17 cellular contexts compared by ENCODE assay signal in genomic region chr4:47471591-47471990, GRCh38. TPM values are rescaled to one million over a fixed set of nuclear protein-coding genes. Genes with fewer than 3 reads are reported as not detected.
DNase-seq lines count a peak whose midpoint lies in the region; ATAC-seq, FAIRE-seq and TF ChIP-seq lines count a peak whose summit lies in the region.
"Had no signal": no experiment of that assay in that cellular context is flagged by ENCODE, and none has a peak within 500 bp of the region (broad histone marks: within the 10 kb centered on the region; RNA-seq: fewer than 3 reads in every experiment).

No MANE protein-coding gene starts in this region.

- peak overlapping the region; percentile 66 for H2AFZ ChIP-seq in HCT116 (ENCODE audit: low read depth, low read length, poor library complexity, severe bottlenecking)

- no peaks in the 10 kb centered on the region for H3K79me2 ChIP-seq in HCT116 (ENCODE audit: insufficient read depth, low read length)

- POLR2A ChIA-PET in HCT116 (lab: Charles Lee) (interaction anchor here (1.2 kb wide), 1 partner anchor 13 kb away, joined by 5 read pairs; the partner anchor contains the start of gene ATP10D), WTC11 (lab: Charles Lee) (no interaction called here)

- H3K9me2 ChIP-seq in HCT116 (ENCODE audit: insufficient read depth): no peaks in the 10 kb centered on the region

- H3K4me3 ChIP-seq in HCT116 (replicated peaks in 1 of 2; ENCODE audit: low read depth in 1 of 2, low read length in 2 of 2) (no peak overlapping the region), pancreas (no peak overlapping the region)
- H3K4me3 ChIP-seq: A549 had no signal

- WGBS in pancreas, 2 donors: 57 to 63% methylated on average over 2 of the region's 2 CpGs

- TF ChIP-seq CTCF in HCT116 (IDR thresholded peaks at IDR 0.05 in 2 of 3, conservative IDR thresholded peaks at IDR 0.05 in 1 of 3; ENCODE audit: borderline replicate concordance in 1 of 3, insufficient read depth in 1 of 3, low read depth in 2 of 3, low read length in 2 of 3) (no peak), WTC11 (IDR thresholded peaks at IDR 0.05) (no peak), pancreas (IDR thresholded peaks at IDR 0.05) (no peak)

- H3K9me3 ChIP-seq in HCT116 (ENCODE audit: control insufficient read depth in 1 of 2, insufficient read depth in 1 of 2, low read depth in 1 of 2, low read length in 2 of 2) (no peaks in the 10 kb centered on the region), pancreas (no peaks in the 10 kb centered on the region)
- H3K9me3 ChIP-seq: A549 had no signal

- no peak overlapping the region for H3K9ac ChIP-seq in HCT116 (ENCODE audit: low read length)

- H3K27me3 ChIP-seq in HCT116 (ENCODE audit: insufficient read depth, low read length) (no peaks in the 10 kb centered on the region), pancreas (no peaks in the 10 kb centered on the region)

- RAD21 ChIA-PET in HCT116 (lab: Charles Lee; ENCODE audit: low non-redundant PET in 1 of 2, low total read pairs in 2 of 2, uncharacterized antibody in 2 of 2, unreplicated experiment in 2 of 2): no interaction called here

- FAIRE-seq in GM18507 (lab: Jason Lieb, UNC) (peak; percentile 18), pancreas (lab: Jason Lieb, UNC) (no peak)
- FAIRE-seq: A549, H54, HTR-8/SVneo had no signal

- no peak for TF ChIP-seq RAD21 in HCT116 (IDR thresholded peaks at IDR 0.05; ENCODE audit: low read depth)

- no peak for TF ChIP-seq POLR2A in HCT116 (IDR thresholded peaks at IDR 0.05; ENCODE audit: borderline replicate concordance, extremely low read depth, insufficient read depth, insufficient read length)

- H3K4me1 Mint-ChIP-seq in WTC11: peaks cover 17% of the 10 kb centered on the region

- DNase-seq in GM18507 (ENCODE audit: extremely low spot score, insufficient read length, low read depth) (no peak), HCT116 (ENCODE audit: low read depth, low spot score) (no peak), WTC11 (ENCODE audit: low spot score) (no peak), pancreas (no peak), hepatic stellate cell (ENCODE audit: low spot score) (no peak), NCI-H1105 treated with DMSO at 0.1 percent for 48 hours (lab: John Stamatoyannopoulos, UW) (no peak), NCI-H1092 treated with DMSO at 0.1 percent for 48 hours (lab: John Stamatoyannopoulos, UW) (no peak)
- DNase-seq: CD8-positive, alpha-beta T cell; COR-L47; DND-41; GDM1; KBM-7 had no signal

- CTCF ChIA-PET in HCT116 (lab: Charles Lee): interaction anchor here (1.2 to 1.6 kb wide), 2 partner anchors 10 to 14 kb away, joined by 3 to 5 read pairs; partner anchors contain the start of gene ATP10D
- CTCF ChIA-PET in WTC11 (lab: Charles Lee): no interaction called here

- H3K4me1 ChIP-seq in HCT116 (ENCODE audit: control insufficient read depth in 1 of 2, insufficient read depth in 2 of 2, low read length in 2 of 2): peaks cover 6 to 38% of the 10 kb centered on the region in 2 experiments; a peak in 3 of 4 replicates
- H3K4me1 ChIP-seq in pancreas: no peaks in the 10 kb centered on the region
- H3K4me1 ChIP-seq: A549 had no signal

- H3K4me2 ChIP-seq in HCT116 (ENCODE audit: low read length): no peak overlapping the region
- H3K4me2 ChIP-seq: A549 had no signal

- H4K20me1 ChIP-seq in HCT116 (ENCODE audit: insufficient read depth): no peaks in the 10 kb centered on the region

- no TSS peak for BruUV-seq in HCT116 (replicated peaks; lab: Mats Ljungman, UMichigan)

- H3K27me3 Mint-ChIP-seq in WTC11 (ENCODE audit: low read depth): no peaks in the 10 kb centered on the region

- intact Hi-C loops in HCT116 (cut with micrococcal nuclease): no loop called here
- intact Hi-C loops in pancreas (cut with DNase I): no loop called here

- 0 out of 2 replicates have a peak overlapping the region, but pooled peaks have one; percentile 2 for H3K27ac Mint-ChIP-seq in WTC11
- H3K27ac Mint-ChIP-seq: CD8-positive, alpha-beta T cell had no signal

- H3K27ac ChIP-seq in HCT116 (ENCODE audit: low read depth, low read length) (no peak overlapping the region), pancreas (peak overlapping the region in 3 of 4 donors; percentile 3 to 44 (median 38))
- H3K27ac ChIP-seq: A549 had no signal

- no peak overlapping the region for H3K4me3 Mint-ChIP-seq in WTC11
- H3K4me3 Mint-ChIP-seq: CD14-positive monocyte; CD8-positive, alpha-beta T cell had no signal

- H3K9me3 Mint-ChIP-seq in WTC11: no peaks in the 10 kb centered on the region
- H3K9me3 Mint-ChIP-seq: CD8-positive, alpha-beta T cell had no signal

- ATAC-seq in HCT116 (no peak), WTC11 (no peak; the same call in 1 of the 2 replicates), pancreas (peak in 3 of 4 donors; percentile 24 to 62 (median 37)), HG02588 (IDR thresholded peaks at IDR 0.05; ENCODE audit: unreplicated experiment) (no peak)
- ATAC-seq: A549; CD8-positive, alpha-beta T cell had no signal

- H3K36me3 Mint-ChIP-seq in WTC11: no peaks in the 10 kb centered on the region
- H3K36me3 Mint-ChIP-seq: CD14-positive monocyte; CD8-positive, alpha-beta T cell had no signal

- no peaks in the 10 kb centered on the region for H3K36me3 ChIP-seq in HCT116 (ENCODE audit: control insufficient read depth in 1 of 2, insufficient read depth in 2 of 2, low read length in 2 of 2)
- H3K36me3 ChIP-seq in pancreas: no peaks in the 10 kb centered on the region

TF ChIP-seq in HCT116, 20 proteins besides CTCF, POLR2A, EP300 and RAD21 (continues in another document):
- no peak for TF ChIP-seq EZH2 (IDR thresholded peaks at IDR 0.05)
- no peak for TF ChIP-seq ZBTB33 (IDR thresholded peaks at IDR 0.05; ENCODE audit: extremely low read depth, insufficient replicate concordance, low read length)
- no peak for TF ChIP-seq TCF7L2 (IDR thresholded peaks at IDR 0.05; ENCODE audit: borderline replicate concordance, extremely low read depth, insufficient read depth, insufficient read length)
- TF ChIP-seq ATF3 (IDR thresholded peaks at IDR 0.05): no peak
- no peak for TF ChIP-seq JUND (IDR thresholded peaks at IDR 0.05)
- TF ChIP-seq SIN3A (IDR thresholded peaks at IDR 0.05; ENCODE audit: low read depth): no peak
- TF ChIP-seq MAX (IDR thresholded peaks at IDR 0.05): no peak

TF ChIP-seq in WTC11, 78 proteins besides CTCF, POLR2A, EP300 and RAD21 (continues in another document):
- TF ChIP-seq ZNF423 (CRISPR knock-in tag; IDR thresholded peaks at IDR 0.05) (no peak), E2F4 (CRISPR knock-in tag; IDR thresholded peaks at IDR 0.05; ENCODE audit: borderline replicate concordance, low read depth) (no peak), MLX (CRISPR knock-in tag; IDR thresholded peaks at IDR 0.05) (no peak), ZBTB21 (CRISPR knock-in tag; IDR thresholded peaks at IDR 0.05; ENCODE audit: borderline replicate concordance) (no peak), SMAD4 (CRISPR knock-in tag; IDR thresholded peaks at IDR 0.05) (no peak), FOXJ3 (CRISPR knock-in tag; IDR thresholded peaks at IDR 0.05; ENCODE audit: borderline replicate concordance) (no peak), ZNF219 (CRISPR knock-in tag; IDR thresholded peaks at IDR 0.05; ENCODE audit: borderline replicate concordance) (no peak), GTF2I (CRISPR knock-in tag; conservative IDR thresholded peaks at IDR 0.05) (no peak), ZMAT4 (CRISPR knock-in tag; IDR thresholded peaks at IDR 0.05) (no peak), EMX1 (CRISPR knock-in tag; IDR thresholded peaks at IDR 0.05) (no peak), ZBTB43 (CRISPR knock-in tag; IDR thresholded peaks at IDR 0.05) (no peak), SMAD3 (CRISPR knock-in tag; IDR thresholded peaks at IDR 0.05; ENCODE audit: borderline replicate concordance) (no peak), GRHL2 (CRISPR knock-in tag; IDR thresholded peaks at IDR 0.05; ENCODE audit: insufficient replicate concordance, severe bottlenecking) (no peak)

RNA-seq across cellular contexts. Expression of gene COMMD8, which starts 8.1 kb away (rescaled TPM):
- total RNA-seq in HCT116 (2021; ENCODE audit: unreplicated experiment) (19.9 TPM), WTC11 (2021) (7.1 to 8.1 TPM (median 8.1 TPM) in 3 replicates), pancreas (1 to 10 TPM; 4.2 to 7.8 (median 6.6) TPM)
- 4.7 and 6.7 TPM in 2 replicates for polyA plus RNA-seq in HCT116 (2012)
- 1 to 10 TPM; 6.0 to 9.5 TPM for polyA plus RNA-seq in pancreas

RNA-seq across cellular contexts. Expression of gene ATP10D, which starts 13.5 kb away (rescaled TPM):
- total RNA-seq in HCT116 (2021; ENCODE audit: unreplicated experiment) (5.1 TPM), WTC11 (2021) (3.1 to 4.6 TPM (median 4.6 TPM) in 3 replicates), pancreas (10 to 100 TPM in 3 of 6 donors, 1 to 10 TPM in 3; 5.8 to 20.5 (median 9.4) TPM)
- polyA plus RNA-seq in HCT116 (2012): 1.1 and 2.4 TPM in 2 replicates
- polyA plus RNA-seq in pancreas: 1 to 10 TPM; 2.1 to 4.6 TPM

Comparison
In these comparisons a context has a peak if more than half of its experiments do, and no peak if none do; other contexts are left out.
1. ATAC-seq: peak in pancreas (3 of 4); none in HCT116 (single experiment), WTC11 (single experiment) and HG02588 (single experiment).